ENCODE assay signal across 8 cellular contexts in genomic region chr19:3399311-3399710, GRCh38. TPM values are rescaled to one million over a fixed set of nuclear protein-coding genes. Genes with fewer than 3 reads are reported as not detected.
DNase-seq lines count a peak whose midpoint lies in the region; ATAC-seq and TF ChIP-seq lines count a peak whose summit lies in the region.
"Not testable (repeated sequence)": the region's sequence is repeated elsewhere in the genome, so short reads cannot be mapped to it uniquely, and the experiment has no call there.

No MANE protein-coding gene starts in this region.

- H3K36me3 ChIP-seq in ascending aorta; urinary bladder (ENCODE audit: insufficient read depth): not testable (repeated sequence)
- H3K36me3 ChIP-seq in esophagus muscularis mucosa (peaks cover 5 to 20% (median 12%) of the 10 kb centered on the region in 4 donors), mesenchymal stem cell (ENCODE audit: control insufficient read depth in 1 of 2, insufficient read depth in 2 of 2, low read depth in 1 of 2, low read length in 2 of 2) (peaks cover 30 to 32% of the 10 kb centered on the region in 2 experiments), sigmoid colon (peaks cover 0 to 12% (median 0%) of the 10 kb centered on the region in 4 donors), suprapubic skin (peaks cover 11% of the 10 kb centered on the region)

- not testable (repeated sequence) for TF ChIP-seq EP300 in esophagus muscularis mucosa (IDR thresholded peaks at IDR 0.05); sigmoid colon (IDR thresholded peaks at IDR 0.05); suprapubic skin (IDR thresholded peaks at IDR 0.05)

- not testable (repeated sequence) for H3K18ac ChIP-seq in mesenchymal stem cell (ENCODE audit: low read depth in 1 of 2, low read length in 2 of 2)

- not testable (repeated sequence) for H4K91ac ChIP-seq in mesenchymal stem cell (ENCODE audit: low read length)

- H2AFZ ChIP-seq in mesenchymal stem cell (ENCODE audit: low read depth, low read length) = not testable (repeated sequence)

- H4K8ac ChIP-seq in mesenchymal stem cell (ENCODE audit: low read length) = not testable (repeated sequence)

- not testable (repeated sequence) for H3K14ac ChIP-seq in mesenchymal stem cell (ENCODE audit: low read length in 2 of 2)

- H3K27ac ChIP-seq in 22Rv1 (0 out of 2 replicates have a peak overlapping the region, but pooled peaks have one; percentile 4), ascending aorta (peak overlapping the region; percentile 54 to 77), esophagus muscularis mucosa (replicated peaks in 1 of 4) (peak overlapping the region; percentile 95 to 100 (median 99)), right cardiac atrium (ENCODE audit: low read length) (peak overlapping the region; percentile 78), sigmoid colon (peak overlapping the region; percentile 98 to 100 (median 98)), suprapubic skin (peak overlapping the region; percentile 87), urinary bladder (ENCODE audit: low read depth) (peak overlapping the region; percentile 88)
- H3K27ac ChIP-seq in mesenchymal stem cell (ENCODE audit: low read length, poor library complexity, severe bottlenecking) = not testable (repeated sequence)

- intact Hi-C loops in ascending aorta (cut with DNase I); esophagus muscularis mucosa (cut with DNase I); right cardiac atrium (cut with DNase I); sigmoid colon (cut with DNase I): not testable (repeated sequence)

- H3K9me3 ChIP-seq in ascending aorta; esophagus muscularis mucosa; right cardiac atrium (ENCODE audit: control insufficient read depth, low read length); mesenchymal stem cell (ENCODE audit: control insufficient read depth, low read length); sigmoid colon; suprapubic skin: not testable (repeated sequence)

- H2BK15ac ChIP-seq in mesenchymal stem cell (ENCODE audit: low read depth, poor library complexity, severe bottlenecking) = not testable (repeated sequence)

- peaks cover 43% of the 10 kb centered on the region for H3K79me1 ChIP-seq in mesenchymal stem cell (replicated peaks; ENCODE audit: low read length, poor library complexity, severe bottlenecking)

- ATAC-seq in right cardiac atrium = not testable (repeated sequence)

- not testable (repeated sequence) for H3K23ac ChIP-seq in mesenchymal stem cell (ENCODE audit: low read length in 2 of 2)

- not testable (repeated sequence) for TF ChIP-seq CTCF in 22Rv1 (IDR thresholded peaks at IDR 0.05); ascending aorta (IDR thresholded peaks at IDR 0.05); esophagus muscularis mucosa (IDR thresholded peaks at IDR 0.05); sigmoid colon (IDR thresholded peaks at IDR 0.05); suprapubic skin (IDR thresholded peaks at IDR 0.05)

- not testable (repeated sequence) for H2AK5ac ChIP-seq in mesenchymal stem cell (ENCODE audit: low read length, severe bottlenecking)

- WGBS in esophagus muscularis mucosa = 64% methylated on average over 7 of the region's 7 CpGs
- WGBS in right cardiac atrium = 71% methylated on average over 7 of the region's 7 CpGs
- 85% methylated on average over 7 of the region's 7 CpGs for WGBS in mesenchymal stem cell
- WGBS in sigmoid colon, 2 donors = 88 to 91% methylated on average over 7 of the region's 7 CpGs
- 54% methylated on average over 7 of the region's 7 CpGs for WGBS in suprapubic skin
- WGBS in urinary bladder = 74% methylated on average over 7 of the region's 7 CpGs

- H2BK5ac ChIP-seq in mesenchymal stem cell (ENCODE audit: low read depth, low read length, poor library complexity, severe bottlenecking) = not testable (repeated sequence)

- H3K4me1 ChIP-seq in ascending aorta = peaks cover 16 to 42% of the 10 kb centered on the region in 2 donors
- peaks cover 59 to 99% (median 94%) of the 10 kb centered on the region in 4 donors for H3K4me1 ChIP-seq in esophagus muscularis mucosa
- peaks cover 25% of the 10 kb centered on the region for H3K4me1 ChIP-seq in right cardiac atrium (ENCODE audit: control insufficient read depth, insufficient read depth, low read length)
- H3K4me1 ChIP-seq in mesenchymal stem cell (ENCODE audit: control insufficient read depth, insufficient read depth, low read depth, low read length) = peaks cover 38% of the 10 kb centered on the region
- peaks cover 0 to 91% (median 86%) of the 10 kb centered on the region in 4 donors for H3K4me1 ChIP-seq in sigmoid colon
- H3K4me1 ChIP-seq in suprapubic skin = peaks cover 68% of the 10 kb centered on the region
- not testable (repeated sequence) for H3K4me1 ChIP-seq in urinary bladder (ENCODE audit: insufficient read depth)

- not testable (repeated sequence) for H3K27me3 ChIP-seq in ascending aorta; esophagus muscularis mucosa; right cardiac atrium (ENCODE audit: control insufficient read depth, insufficient read depth); mesenchymal stem cell (ENCODE audit: control insufficient read depth in 1 of 2, insufficient read depth in 1 of 2, low read length in 2 of 2); sigmoid colon; suprapubic skin

- not testable (repeated sequence) for DNase-seq in ascending aorta (ENCODE audit: low spot score in 2 of 2); esophagus muscularis mucosa (ENCODE audit: extremely low spot score); right cardiac atrium; suprapubic skin (ENCODE audit: low spot score in 2 of 2)
- DNase-seq in mesenchymal stem cell = peak; percentile 63
- DNase-seq in sigmoid colon = peak; percentile 81

- H3K9ac ChIP-seq in mesenchymal stem cell (ENCODE audit: low read length) = peak overlapping the region; percentile 69

- not testable (repeated sequence) for H2BK120ac ChIP-seq in mesenchymal stem cell (ENCODE audit: low read depth, low read length)

- H3K4me3 ChIP-seq in ascending aorta = peak overlapping the region in 1 of 2 donors; percentile 56
- peak overlapping the region; percentile 35 to 57 (median 46) for H3K4me3 ChIP-seq in esophagus muscularis mucosa
- not testable (repeated sequence) for H3K4me3 ChIP-seq in right cardiac atrium (ENCODE audit: low read length); mesenchymal stem cell (ENCODE audit: insufficient read depth in 1 of 2, low read depth in 1 of 2, low read length in 2 of 2); sigmoid colon; urinary bladder (ENCODE audit: low read depth, low read length)
- peak overlapping the region; percentile 34 for H3K4me3 ChIP-seq in suprapubic skin

- not testable (repeated sequence) for H2BK12ac ChIP-seq in mesenchymal stem cell (ENCODE audit: low read length in 2 of 2)

- not testable (repeated sequence) for H3K4ac ChIP-seq in mesenchymal stem cell (ENCODE audit: low read depth in 1 of 2, low read length in 2 of 2)

- not testable (repeated sequence) for H3K4me2 ChIP-seq in mesenchymal stem cell (ENCODE audit: low read length, poor library complexity, severe bottlenecking)

- TF ChIP-seq POLR2A in esophagus muscularis mucosa (IDR thresholded peaks at IDR 0.05; ENCODE audit: low read depth); sigmoid colon (IDR thresholded peaks at IDR 0.05); suprapubic skin (IDR thresholded peaks at IDR 0.05): not testable (repeated sequence)

RNA-seq across cellular contexts. Expression of gene NFIC, which starts 32.9 kb away (rescaled TPM):
- total RNA-seq in ascending aorta (194 TPM), esophagus muscularis mucosa (100 to 1,000 TPM; 165 to 297 (median 211) TPM), right cardiac atrium (100 to 1,000 TPM; 175 to 223 (median 188) TPM), sigmoid colon (100 to 1,000 TPM in 1 of 4 donors, 10 to 100 TPM in 3; 63.2 to 114 (median 74.2) TPM), suprapubic skin (100 to 1,000 TPM; 135 to 234 (median 194) TPM), urinary bladder (26.4 TPM)
- polyA plus RNA-seq in right cardiac atrium (186 TPM), sigmoid colon (10 to 100 TPM in 2 of 3 donors, 1 to 10 TPM in 1; 9.0 to 45.7 (median 10.2) TPM), urinary bladder (112 TPM)
- polyA plus RNA-seq in mesenchymal stem cell (2013, experiment 1 of 2) = 101 TPM
- polyA plus RNA-seq in mesenchymal stem cell (2013, experiment 2 of 2) = 98.4 TPM
